In genomic region chr5:177303121-177303924, GRCh38 we compare ENCODE assay signal across 8 cellular contexts. TPM values are rescaled to one million over a fixed set of nuclear protein-coding genes. Genes with fewer than 3 reads are reported as not detected.
DNase-seq lines count a peak whose midpoint lies in the region; ATAC-seq and TF ChIP-seq lines count a peak whose summit lies in the region.

A gene with protein sequence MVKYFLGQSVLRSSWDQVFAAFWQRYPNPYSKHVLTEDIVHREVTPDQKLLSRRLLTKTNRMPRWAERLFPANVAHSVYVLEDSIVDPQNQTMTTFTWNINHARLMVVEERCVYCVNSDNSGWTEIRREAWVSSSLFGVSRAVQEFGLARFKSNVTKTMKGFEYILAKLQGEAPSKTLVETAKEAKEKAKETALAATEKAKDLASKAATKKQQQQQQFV (plus strand): TSS chr5:177303799. CDS start chr5:177303986, 187 bp downstream.
RAB24 (minus strand) TSS chr5:177303719; CDS start chr5:177303288, 431 bp downstream.

- H3K36me3 Mint-ChIP-seq in activated T-helper 2 cell treated with anti-CD3 and anti-CD28 coated beads, Interferon-gamma antibody, Interleukin-2, Interleukin-4, amounts not matched to agents 10 μg/mL and 5 μg/mL and 100 μg/mL, durations not matched to agents 14 hours and 24 hours and 36 hours (ENCODE audit: low read depth) = peaks cover 53% of the 10 kb centered on the region
- peaks cover 34% of the 10 kb centered on the region for H3K36me3 Mint-ChIP-seq in nephron (ENCODE audit: low read depth)
- peaks cover 49% of the 10 kb centered on the region for H3K36me3 Mint-ChIP-seq in stimulated activated naive CD8-positive, alpha-beta T cell treated with anti-CD3 and anti-CD28 coated beads, Interleukin-15, Interleukin-2, amounts not matched to agents 100 ng/mL and 50 ng/mL, for 24 hours (ENCODE audit: low read depth)

- H3K4me3 Mint-ChIP-seq in activated T-helper 2 cell treated with anti-CD3 and anti-CD28 coated beads, Interferon-gamma antibody, Interleukin-2, Interleukin-4, amounts not matched to agents 10 μg/mL and 5 μg/mL and 100 μg/mL, durations not matched to agents 14 hours and 24 hours and 36 hours (ENCODE audit: low read depth) = peak within 1 kb of the TSS; percentile 97
- H3K4me3 Mint-ChIP-seq in nephron = peak within 1 kb of the TSS; percentile 91 to 97 (median 95)
- H3K4me3 Mint-ChIP-seq in stimulated activated naive CD8-positive, alpha-beta T cell treated with anti-CD3 and anti-CD28 coated beads, Interleukin-15, Interleukin-2, amounts not matched to agents 100 ng/mL and 50 ng/mL, for 24 hours = peak within 1 kb of the TSS; percentile 97

- CTCF ChIA-PET in RWPE1 (lab: Yijun Ruan, JAX) = interaction anchor here (0.7 to 0.9 kb wide), 2 partner anchors 10 to 190 kb away, joined by 3 read pairs; no protein-coding TSS in a partner anchor

- TF ChIP-seq CTCF in RWPE1 (conservative IDR thresholded peaks at IDR 0.05; ENCODE audit: low read depth) (peak; percentile 53), fibroblast of pulmonary artery (IDR thresholded peaks at IDR 0.05; ENCODE audit: low read length, missing control alignments) (no peak), nephron (IDR thresholded peaks at IDR 0.05; ENCODE audit: unreplicated experiment in 3 of 3) (peak in 1 of 3 experiments; percentile 39)

- H3K27ac ChIP-seq in RWPE1 = peak within 1 kb of the TSS; percentile 84

- POLR2A ChIA-PET in RWPE1 (lab: Yijun Ruan, JAX; ENCODE audit: low non-redundant PET) = interaction anchor here (0.7 kb wide), 1 partner anchor 138 kb away, joined by 3 read pairs; no protein-coding TSS in a partner anchor

- peak; percentile 8 for DNase-seq in DMS153 (lab: John Stamatoyannopoulos, UW)
- peak; percentile 88 for DNase-seq in RWPE1 (ENCODE audit: low spot score)
- DNase-seq in activated T-helper 2 cell treated with anti-CD3 and anti-CD28 coated beads, Interferon-gamma antibody, Interleukin-2, Interleukin-4, amounts not matched to agents 10 μg/mL and 5 μg/mL and 100 μg/mL, durations not matched to agents 14 hours and 24 hours and 36 hours (ENCODE audit: low spot score) = peak; percentile 86
- peak; percentile 76 for DNase-seq in fibroblast of pulmonary artery (ENCODE audit: low read depth)

- H3K4me3 ChIP-seq in fibroblast of pulmonary artery (replicated peaks; ENCODE audit: low read depth, low read length) = peak within 1 kb of the TSS; percentile 94

- ATAC-seq in GM21515 (IDR thresholded peaks at IDR 0.05; ENCODE audit: unreplicated experiment) = peak; percentile 57

- no peaks in the 10 kb centered on the region for H3K27me3 Mint-ChIP-seq in activated T-helper 2 cell treated with anti-CD3 and anti-CD28 coated beads, Interferon-gamma antibody, Interleukin-2, Interleukin-4, amounts not matched to agents 10 μg/mL and 5 μg/mL and 100 μg/mL, durations not matched to agents 14 hours and 24 hours and 36 hours (ENCODE audit: low read depth)
- H3K27me3 Mint-ChIP-seq in nephron (ENCODE audit: low read depth) = no peaks in the 10 kb centered on the region
- H3K27me3 Mint-ChIP-seq in stimulated activated naive CD8-positive, alpha-beta T cell treated with anti-CD3 and anti-CD28 coated beads, Interleukin-15, Interleukin-2, amounts not matched to agents 100 ng/mL and 50 ng/mL, for 24 hours = no peaks in the 10 kb centered on the region

- TF ChIP-seq RAD21 in Ishikawa (IDR thresholded peaks at IDR 0.05; ENCODE audit: low read depth) = no peak

- H3K9me3 Mint-ChIP-seq in activated T-helper 2 cell treated with anti-CD3 and anti-CD28 coated beads, Interferon-gamma antibody, Interleukin-2, Interleukin-4, amounts not matched to agents 10 μg/mL and 5 μg/mL and 100 μg/mL, durations not matched to agents 14 hours and 24 hours and 36 hours = no peaks in the 10 kb centered on the region
- H3K9me3 Mint-ChIP-seq in nephron = no peaks in the 10 kb centered on the region
- H3K9me3 Mint-ChIP-seq in stimulated activated naive CD8-positive, alpha-beta T cell treated with anti-CD3 and anti-CD28 coated beads, Interleukin-15, Interleukin-2, amounts not matched to agents 100 ng/mL and 50 ng/mL, for 24 hours = no peaks in the 10 kb centered on the region

- peak within 1 kb of the TSS; percentile 87 for H3K27ac Mint-ChIP-seq in activated T-helper 2 cell treated with anti-CD3 and anti-CD28 coated beads, Interferon-gamma antibody, Interleukin-2, Interleukin-4, amounts not matched to agents 10 μg/mL and 5 μg/mL and 100 μg/mL, durations not matched to agents 14 hours and 24 hours and 36 hours
- H3K27ac Mint-ChIP-seq in nephron = peak within 1 kb of the TSS; percentile 79 to 86 (median 79)
- peak within 1 kb of the TSS; percentile 94 for H3K27ac Mint-ChIP-seq in stimulated activated naive CD8-positive, alpha-beta T cell treated with anti-CD3 and anti-CD28 coated beads, Interleukin-15, Interleukin-2, amounts not matched to agents 100 ng/mL and 50 ng/mL, for 24 hours

- H3K4me1 Mint-ChIP-seq in activated T-helper 2 cell treated with anti-CD3 and anti-CD28 coated beads, Interferon-gamma antibody, Interleukin-2, Interleukin-4, amounts not matched to agents 10 μg/mL and 5 μg/mL and 100 μg/mL, durations not matched to agents 14 hours and 24 hours and 36 hours (ENCODE audit: low read depth) = peaks cover 56% of the 10 kb centered on the region
- H3K4me1 Mint-ChIP-seq in nephron = peaks cover 55% of the 10 kb centered on the region
- peaks cover 70% of the 10 kb centered on the region for H3K4me1 Mint-ChIP-seq in stimulated activated naive CD8-positive, alpha-beta T cell treated with anti-CD3 and anti-CD28 coated beads, Interleukin-15, Interleukin-2, amounts not matched to agents 100 ng/mL and 50 ng/mL, for 24 hours (ENCODE audit: low read depth)

- TF ChIP-seq EP300 in Ishikawa (IDR thresholded peaks at IDR 0.05; ENCODE audit: borderline replicate concordance) = peak; percentile 25; the same call in 1 of the 2 replicates

- intact Hi-C loops in activated T-helper 2 cell treated with anti-CD3 and anti-CD28 coated beads, Interferon-gamma antibody, Interleukin-2, Interleukin-4, amounts not matched to agents 10 μg/mL and 5 μg/mL and 100 μg/mL, durations not matched to agents 14 hours and 24 hours and 36 hours (cut with micrococcal nuclease) = loop anchor here (1.0 to 5.0 kb wide), 3 partner anchors 9 to 296 kb away; partner anchors contain the start of genes NSD1 and UIMC1

TF ChIP-seq in Ishikawa, 13 proteins besides CTCF, POLR2A, EP300 and RAD21:
- TF ChIP-seq NFIC (IDR thresholded peaks at IDR 0.05) (no peak), ZBTB7A (IDR thresholded peaks at IDR 0.05; ENCODE audit: low read depth) (peak; percentile 90), YY1 (IDR thresholded peaks at IDR 0.05; ENCODE audit: low read depth) (peak; percentile 89), TAF1 (IDR thresholded peaks at IDR 0.05; ENCODE audit: low read depth) (peak; percentile 80; the same call in 1 of the 2 replicates), MAX (IDR thresholded peaks at IDR 0.05) (peak; percentile 63)
- TF ChIP-seq, protein P1, sequence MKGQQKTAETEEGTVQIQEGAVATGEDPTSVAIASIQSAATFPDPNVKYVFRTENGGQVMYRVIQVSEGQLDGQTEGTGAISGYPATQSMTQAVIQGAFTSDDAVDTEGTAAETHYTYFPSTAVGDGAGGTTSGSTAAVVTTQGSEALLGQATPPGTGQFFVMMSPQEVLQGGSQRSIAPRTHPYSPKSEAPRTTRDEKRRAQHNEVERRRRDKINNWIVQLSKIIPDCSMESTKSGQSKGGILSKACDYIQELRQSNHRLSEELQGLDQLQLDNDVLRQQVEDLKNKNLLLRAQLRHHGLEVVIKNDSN (IDR thresholded peaks at IDR 0.05) = peak; percentile 98

RNA-seq across cellular contexts. Expression of the first gene that starts in this region (rescaled TPM):
- 223 and 229 TPM in 2 replicates for total RNA-seq in activated T-helper 2 cell treated with anti-CD3 and anti-CD28 coated beads, Interferon-gamma antibody, Interleukin-2, Interleukin-4, amounts not matched to agents 10 μg/mL and 5 μg/mL and 100 μg/mL, durations not matched to agents 14 hours and 24 hours and 36 hours

RNA-seq across cellular contexts. Expression of gene RAB24, which starts in this region (rescaled TPM):
- total RNA-seq in activated T-helper 2 cell treated with anti-CD3 and anti-CD28 coated beads, Interferon-gamma antibody, Interleukin-2, Interleukin-4, amounts not matched to agents 10 μg/mL and 5 μg/mL and 100 μg/mL, durations not matched to agents 14 hours and 24 hours and 36 hours = 17.7 and 19.0 TPM in 2 replicates

Comparison
In these comparisons a context has a peak if more than half of its experiments do, and no peak if none do; other contexts are left out.
1. Peak in every context shown above with its lines: DNase-seq, ATAC-seq, H3K4me3 ChIP-seq and H3K27ac ChIP-seq.
2. DNase-seq: peak in every context shown above with its lines; median percentile 88 in RWPE1; 86 in activated T-helper 2 cell treated with anti-CD3 and anti-CD28 coated beads, Interferon-gamma antibody, Interleukin-2, Interleukin-4, amounts not matched to agents 10 μg/mL and 5 μg/mL and 100 μg/mL, durations not matched to agents 14 hours and 24 hours and 36 hours; 76 in fibroblast of pulmonary artery; 8 in DMS153.